Comparison of ENCODE assay signal across 1 cellular context in the genomic region with DNA sequence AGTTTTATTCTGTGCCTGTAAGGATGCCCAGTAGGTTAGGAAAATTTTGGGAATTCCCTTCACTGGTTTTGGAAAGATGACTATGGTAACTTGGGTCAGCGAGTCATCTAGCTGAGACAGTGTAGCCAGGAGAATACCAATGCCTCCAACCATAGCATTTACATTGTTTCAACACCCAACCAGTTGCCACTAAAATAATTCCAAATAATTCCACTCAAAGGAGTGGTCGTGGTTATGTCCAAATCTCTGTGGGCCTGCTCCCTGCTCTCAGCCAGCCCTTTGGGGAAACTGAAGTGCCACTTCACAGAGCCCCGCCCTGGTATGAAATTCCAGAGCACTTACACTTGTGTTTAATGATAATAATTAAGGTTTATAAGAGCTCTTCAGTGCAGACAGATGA.
TF ChIP-seq lines count a peak whose summit lies in the region.

No MANE protein-coding gene starts in this region.

TF ChIP-seq in IMR-90, 13 proteins besides CTCF, POLR2A, EP300 and RAD21 (continued from another document):
- TF ChIP-seq CHD1 (IDR thresholded peaks at IDR 0.05; ENCODE audit: low read depth, low read length) (no peak), SMC3 (IDR thresholded peaks at IDR 0.05; ENCODE audit: low read depth, low read length) (no peak), NFE2L2 (IDR thresholded peaks at IDR 0.05; ENCODE audit: low read depth, low read length) (no peak)
- TF ChIP-seq, protein P1, sequence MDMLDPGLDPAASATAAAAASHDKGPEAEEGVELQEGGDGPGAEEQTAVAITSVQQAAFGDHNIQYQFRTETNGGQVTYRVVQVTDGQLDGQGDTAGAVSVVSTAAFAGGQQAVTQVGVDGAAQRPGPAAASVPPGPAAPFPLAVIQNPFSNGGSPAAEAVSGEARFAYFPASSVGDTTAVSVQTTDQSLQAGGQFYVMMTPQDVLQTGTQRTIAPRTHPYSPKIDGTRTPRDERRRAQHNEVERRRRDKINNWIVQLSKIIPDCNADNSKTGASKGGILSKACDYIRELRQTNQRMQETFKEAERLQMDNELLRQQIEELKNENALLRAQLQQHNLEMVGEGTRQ (IDR thresholded peaks at IDR 0.05; ENCODE audit: low read depth, low read length) = no peak
